8 cellular contexts compared by ENCODE assay signal in the genomic region with DNA sequence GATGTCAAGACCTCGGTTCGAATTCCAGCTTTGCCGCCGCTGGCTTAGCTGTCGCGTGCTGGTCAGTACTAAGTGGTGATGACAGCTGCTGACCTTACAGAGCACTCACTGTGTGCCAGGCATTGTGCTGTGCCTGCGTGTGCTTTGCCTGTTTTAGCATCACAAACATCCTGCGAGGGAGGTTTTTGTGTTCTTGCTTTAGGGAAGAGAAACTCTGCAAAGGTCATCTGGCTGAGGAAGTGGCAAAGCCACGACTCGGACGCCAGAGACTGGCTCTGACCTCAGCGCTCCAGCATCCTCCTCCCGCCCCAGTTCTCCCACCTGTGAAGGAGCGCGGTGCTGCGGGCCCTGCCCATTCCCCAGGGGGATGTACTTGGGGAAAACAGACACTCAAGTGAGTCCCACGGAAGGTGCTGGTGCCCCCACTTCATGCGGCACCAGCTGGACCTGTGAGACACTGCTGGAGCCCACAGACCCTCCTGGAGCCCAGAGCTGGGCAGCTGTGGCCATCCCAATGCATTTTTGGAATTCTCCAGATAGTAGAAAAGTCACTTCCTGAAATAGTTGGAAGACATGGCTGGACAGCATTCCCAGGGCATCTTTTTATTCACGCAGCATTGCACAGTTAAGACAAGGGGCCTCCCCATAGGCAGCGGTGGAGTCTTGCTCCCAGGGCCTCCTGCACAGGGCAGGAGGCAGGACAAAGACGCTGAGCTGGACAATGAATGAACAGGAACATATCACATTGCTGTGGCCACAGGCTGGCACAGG. TPM values are rescaled to one million over a fixed set of nuclear protein-coding genes. Genes with fewer than 3 reads are reported as not detected.
DNase-seq lines count a peak whose midpoint lies in the region; ATAC-seq and TF ChIP-seq lines count a peak whose summit lies in the region.

No MANE protein-coding gene starts in this region.

- ATAC-seq in GM21786 (IDR thresholded peaks at IDR 0.05; ENCODE audit: unreplicated experiment) (peak; percentile 68), GM18873 (IDR thresholded peaks at IDR 0.05; ENCODE audit: low FRiP score, unreplicated experiment) (no peak)

- peak in 3 of 4 donors; percentile 38 to 86 (median 56) for TF ChIP-seq EP300 in sigmoid colon (IDR thresholded peaks at IDR 0.05)

- H3K4me3 ChIP-seq in sigmoid colon (no peak overlapping the region), prostate gland (no peak overlapping the region)

- H3K4me1 ChIP-seq in sigmoid colon (no peaks in the 10 kb centered on the region), prostate gland (replicated peaks) (peaks cover 49% of the 10 kb centered on the region)

- intact Hi-C loops in sigmoid colon (cut with DNase I), result no loop called here
- intact Hi-C loops in prostate gland (cut with DNase I), result loop anchor here (10.0 kb wide), 1 partner anchor 63 kb away; no protein-coding TSS in a partner anchor

- 64 to 80% methylated on average over 21 of the region's 21 CpGs for WGBS in sigmoid colon, 2 donors
- WGBS in prostate gland, result 62% methylated on average over 21 of the region's 21 CpGs

- H3K36me3 ChIP-seq in sigmoid colon, result no peaks in the 10 kb centered on the region
- H3K36me3 ChIP-seq in prostate gland, result no peaks in the 10 kb centered on the region

- TF ChIP-seq CTCF in sigmoid colon (IDR thresholded peaks at IDR 0.05) (no peak), prostate gland (IDR thresholded peaks at IDR 0.05) (no peak)

- no peaks in the 10 kb centered on the region for H3K9me3 ChIP-seq in sigmoid colon
- no peaks in the 10 kb centered on the region for H3K9me3 ChIP-seq in prostate gland

- TF ChIP-seq POLR2A in sigmoid colon (IDR thresholded peaks at IDR 0.05) (no peak), prostate gland (IDR thresholded peaks at IDR 0.05) (no peak)

- DNase-seq in ELF-1 (ENCODE audit: low read depth, low spot score) (peak; percentile 68), NCI-H226 (peak; percentile 74), germinal center (ENCODE audit: low spot score) (peak; percentile 79), sigmoid colon (peak; percentile 76), prostate gland (ENCODE audit: low spot score) (no peak), NCI-H1436 treated with DMSO at 0.1 percent for 48 hours (lab: John Stamatoyannopoulos, UW) (no peak)

- H3K27ac ChIP-seq in sigmoid colon (peak overlapping the region in 2 of 4 donors; percentile 46 to 55), prostate gland (peak overlapping the region in 1 of 2 donors; percentile 94)

- H3K27me3 ChIP-seq in sigmoid colon (no peaks in the 10 kb centered on the region), prostate gland (replicated peaks; ENCODE audit: insufficient read depth) (no peaks in the 10 kb centered on the region)

RNA-seq across cellular contexts. Expression of gene HERPUD1, which starts 20.0 kb away (rescaled TPM):
- 10 to 100 TPM; 63.1 to 93.1 (median 73.1) TPM for total RNA-seq in sigmoid colon
- 100 to 1,000 TPM in 1 of 3 donors, 10 to 100 TPM in 2; 54.1 to 119 (median 59.2) TPM for polyA plus RNA-seq in sigmoid colon
- total RNA-seq in prostate gland, result 100 to 1,000 TPM; 365 to 952 TPM

RNA-seq across cellular contexts. Expression of gene SLC12A3, which starts 46.9 kb away (rescaled TPM):
- total RNA-seq in sigmoid colon (not detected), prostate gland (under 1 TPM in 1 of 2 donors, not detected in 1; 0.23 TPM)
- polyA plus RNA-seq in sigmoid colon, result under 1 TPM in 1 of 3 donors, not detected in 2; 0.16 TPM

RNA-seq across cellular contexts. Expression of gene CETP, which starts 49.8 kb away (rescaled TPM):
- total RNA-seq in sigmoid colon (under 1 TPM in 2 of 4 donors, not detected in 2; 0.36 to 0.55 TPM), prostate gland (under 1 TPM in 1 of 2 donors, not detected in 1; 0.40 TPM)
- 1 to 10 TPM in 2 of 3 donors, not detected in 1; 1.2 to 2.1 TPM for polyA plus RNA-seq in sigmoid colon

Comparison
In these comparisons a context has a peak if more than half of its experiments do, and no peak if none do; other contexts are left out.
1. DNase-seq: peak in ELF-1 (single experiment), NCI-H226 (single experiment), germinal center (single experiment) and sigmoid colon (single experiment); none in prostate gland (single experiment) and NCI-H1436 treated with DMSO at 0.1 percent for 48 hours (single experiment).